Comparison of ENCODE assay signal across 25 cellular contexts in the genomic region with DNA sequence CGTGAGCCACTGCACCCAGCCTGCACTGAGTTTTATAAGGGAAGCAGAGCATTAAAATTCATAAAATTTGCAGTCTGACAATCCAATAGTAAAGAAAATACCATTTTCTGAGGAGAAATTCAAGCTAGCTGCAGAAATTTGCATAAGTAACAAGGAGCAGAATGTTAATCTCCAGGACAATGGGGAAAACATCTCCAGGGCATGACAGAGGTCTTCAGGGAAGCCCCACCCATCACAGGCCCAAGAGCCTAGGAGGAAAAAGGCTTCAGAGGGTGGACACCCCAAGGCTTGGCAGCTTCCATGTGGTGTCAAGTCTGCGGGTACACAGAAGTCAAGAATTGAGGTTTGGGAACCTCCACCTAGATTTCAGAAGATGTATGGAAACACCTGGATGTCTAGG.
"Had no signal": no experiment of that assay in that cellular context is flagged by ENCODE, and none has a peak within 500 bp of the region (broad histone marks: within the 10 kb centered on the region; RNA-seq: fewer than 3 reads in every experiment).

No MANE protein-coding gene starts in this region.

- H3K27me3 ChIP-seq: colonic mucosa, dorsolateral prefrontal cortex, esophagus muscularis mucosa, esophagus squamous epithelium, gastrocnemius medialis, gastroesophageal sphincter, heart left ventricle, heart right ventricle had no signal

- H3K36me3 ChIP-seq: colonic mucosa, esophagus muscularis mucosa, esophagus squamous epithelium, gastrocnemius medialis, gastroesophageal sphincter, heart left ventricle, heart right ventricle had no signal

- ATAC-seq: effector memory CD8-positive, alpha-beta T cell; esophagus mucosa; foreskin keratinocyte; gastrocnemius medialis; gastroesophageal sphincter; heart left ventricle; heart right ventricle had no signal

- H3K4me1 ChIP-seq: colonic mucosa, esophagus muscularis mucosa, esophagus squamous epithelium, foreskin keratinocyte, gastrocnemius medialis, gastroesophageal sphincter, heart left ventricle, heart right ventricle had no signal

- H3K4me1 Mint-ChIP-seq: endodermal cell had no signal

- H3K9me3 ChIP-seq: colonic mucosa, esophagus muscularis mucosa, esophagus squamous epithelium, gastrocnemius medialis, gastroesophageal sphincter, heart left ventricle, heart right ventricle had no signal

- H3K4me3 Mint-ChIP-seq: dendritic cell treated with granulocyte-macrophage colony-stimulating factor and Interleukin-4, amounts not matched to agents 40 ng/mL and 50 ng/mL, for 4 days; effector memory CD8-positive, alpha-beta T cell; endodermal cell had no signal

- H3K27ac ChIP-seq: colonic mucosa, coronary artery, dorsolateral prefrontal cortex, epithelial cell of prostate, esophagus muscularis mucosa, esophagus squamous epithelium, foreskin keratinocyte, gastrocnemius medialis, gastroesophageal sphincter, heart left ventricle, heart right ventricle had no signal

- H3K27ac Mint-ChIP-seq: dendritic cell treated with granulocyte-macrophage colony-stimulating factor and Interleukin-4, amounts not matched to agents 40 ng/mL and 50 ng/mL, for 4 days; effector memory CD8-positive, alpha-beta T cell; endodermal cell had no signal

- DNase-seq: colonic mucosa; cortex of kidney; dermis blood vessel endothelial cell; dorsolateral prefrontal cortex; effector CD4-positive, alpha-beta T cell; effector CD8-positive, alpha-beta T cell; effector memory CD4-positive, alpha-beta T cell; effector memory CD8-positive, alpha-beta T cell; endodermal cell; erythroblast; esophagus squamous epithelium; foreskin fibroblast; foreskin keratinocyte; foreskin melanocyte; gastrocnemius medialis; glutamatergic neuron; head of caudate nucleus; heart left ventricle; heart right ventricle had no signal

- H3K9me3 Mint-ChIP-seq: dendritic cell treated with granulocyte-macrophage colony-stimulating factor and Interleukin-4, amounts not matched to agents 40 ng/mL and 50 ng/mL, for 4 days; effector memory CD8-positive, alpha-beta T cell had no signal

- H3K4me3 ChIP-seq: colonic mucosa, coronary artery, dorsolateral prefrontal cortex, esophagus muscularis mucosa, esophagus squamous epithelium, gastrocnemius medialis, gastroesophageal sphincter, heart left ventricle, heart right ventricle had no signal

- H3K27me3 Mint-ChIP-seq: effector memory CD8-positive, alpha-beta T cell had no signal
